14 cellular contexts compared by ENCODE assay signal in genomic region chr7:133912916-133913697, GRCh38.
DNase-seq lines count a peak whose midpoint lies in the region; ATAC-seq and TF ChIP-seq lines count a peak whose summit lies in the region.
"Had no signal": no experiment of that assay in that cellular context is flagged by ENCODE, and none has a peak within 500 bp of the region (broad histone marks: within the 10 kb centered on the region; RNA-seq: fewer than 3 reads in every experiment).

No MANE protein-coding gene starts in this region.

- H3K27me3 ChIP-seq in A673 (replicated peaks; ENCODE audit: insufficient read depth, low read depth, low read length, poor library complexity) = no peaks in the 10 kb centered on the region
- no peaks in the 10 kb centered on the region for H3K27me3 ChIP-seq in RWPE2 (ENCODE audit: insufficient read depth, poor library complexity, severe bottlenecking)
- H3K27me3 ChIP-seq: tibial artery had no signal

- POLR2A ChIA-PET in A673 (lab: Charles Lee; ENCODE audit: low non-redundant PET) = no interaction called here

- intact Hi-C loops in A673 (cut with micrococcal nuclease; ENCODE audit: unreplicated experiment) = no loop called here

- ATAC-seq in RWPE2 (ENCODE audit: low read depth) (peak; percentile 94), esophagus mucosa (peak; percentile 67), HG03457 (IDR thresholded peaks at IDR 0.05; ENCODE audit: unreplicated experiment) (no peak)
- ATAC-seq: WTC11 had no signal

- no peak overlapping the region for H3K27ac ChIP-seq in A673 (ENCODE audit: low read depth, low read length, poor library complexity, severe bottlenecking)
- peak overlapping the region; percentile 94 for H3K27ac ChIP-seq in RWPE2 (ENCODE audit: poor library complexity, severe bottlenecking)
- H3K27ac ChIP-seq: tibial artery had no signal

- BruUV-seq in A673 (replicated peaks; lab: Mats Ljungman, UMichigan) = no TSS peak

- CTCF ChIA-PET in A673 (lab: Charles Lee) = no interaction called here

- H3K4me3 ChIP-seq in A673 (ENCODE audit: low read depth, low read length, poor library complexity, severe bottlenecking) (no peak overlapping the region), RWPE2 (ENCODE audit: severe bottlenecking) (no peak overlapping the region)
- H3K4me3 ChIP-seq: tibial artery had no signal

- DNase-seq in A673 (ENCODE audit: low spot score) = peak; percentile 15
- peak; percentile 11 for DNase-seq in GM04504 (ENCODE audit: low read depth)
- DNase-seq in RWPE2 (ENCODE audit: low spot score) = no peak
- no peak for DNase-seq in cerebellar nuclear complex (lab: John Stamatoyannopoulos, UW)
- DNase-seq in activated CD4-positive, CD25-positive, alpha-beta regulatory T cell (lab: John Stamatoyannopoulos, UW) = no peak
- no peak for DNase-seq in midbrain (lab: John Stamatoyannopoulos, UW)
- DNase-seq: activated CD8-positive, alpha-beta memory T cell treated with anti-CD3 and anti-CD28 coated beads, Interleukin-2, amount 50 U/mL, for 48 hours; DMS79; immature natural killer cell; NCI-H1092; tibial artery had no signal

- H3K4me1 ChIP-seq in A673 (ENCODE audit: insufficient read depth, low read length, poor library complexity, severe bottlenecking) = no peaks in the 10 kb centered on the region
- H3K4me1 ChIP-seq in RWPE2 (ENCODE audit: insufficient read depth, poor library complexity, severe bottlenecking) = peaks cover 15% of the 10 kb centered on the region
- H3K4me1 ChIP-seq: tibial artery had no signal

- no peaks in the 10 kb centered on the region for H3K36me3 ChIP-seq in A673 (ENCODE audit: insufficient read depth, low read length, poor library complexity, severe bottlenecking)
- peaks cover under 1% of the 10 kb centered on the region for H3K36me3 ChIP-seq in RWPE2 (ENCODE audit: low read depth)

- H3K9me3 ChIP-seq in A673 (ENCODE audit: low read depth, low read length, poor library complexity, severe bottlenecking) = no peaks in the 10 kb centered on the region
- no peaks in the 10 kb centered on the region for H3K9me3 ChIP-seq in RWPE2 (ENCODE audit: severe bottlenecking)
- H3K9me3 ChIP-seq: tibial artery had no signal

- TF ChIP-seq CTCF in A673 (conservative IDR thresholded peaks at IDR 0.05; ENCODE audit: low read depth, low read length) = no peak
- TF ChIP-seq CTCF in RWPE2 (IDR thresholded peaks at IDR 0.05; ENCODE audit: poor library complexity, severe bottlenecking) = no peak

Comparison
In these comparisons a context has a peak if more than half of its experiments do, and no peak if none do; other contexts are left out.
1. DNase-seq: peak in A673 (single experiment) and GM04504 (single experiment); none in RWPE2 (single experiment), cerebellar nuclear complex (0 of 2), activated CD4-positive, CD25-positive, alpha-beta regulatory T cell (0 of 4) and midbrain (single experiment).